8 cellular contexts compared by ENCODE assay signal in genomic region chr9:32550609-32551490, GRCh38. TPM values are rescaled to one million over a fixed set of nuclear protein-coding genes. Genes with fewer than 3 reads are reported as not detected.
DNase-seq lines count a peak whose midpoint lies in the region; ATAC-seq and TF ChIP-seq lines count a peak whose summit lies in the region.

No MANE protein-coding gene starts in this region.

- peak; percentile 91 for DNase-seq in EL
- peak; percentile 84 for DNase-seq in H4 (ENCODE audit: low spot score)
- DNase-seq in LNCaP clone FGC (ENCODE audit: low read depth), result peak; percentile 41
- DNase-seq in RPMI8226, result peak; percentile 85
- DNase-seq in activated T-helper 9 cell treated with anti-CD3 and anti-CD28 coated beads, Interleukin-2, amount 50 U/mL, for 16 hours (ENCODE audit: low read depth), result peak; percentile 91
- DNase-seq in fibroblast of peridontal ligament (ENCODE audit: extremely low read depth), result peak; percentile 89
- peak; percentile 93 for DNase-seq in natural killer cell treated with Interleukin-12 subunit alpha and Interleukin-12 subunit beta and Interleukin-15 and Interleukin-18, amount 100 ng/mL, for 72 hours (ENCODE audit: low spot score)
- peak; percentile 95 for DNase-seq in stimulated activated naive CD8-positive, alpha-beta T cell treated with anti-CD3 and anti-CD28 coated beads, Interleukin-15, Interleukin-2, amounts not matched to agents 100 U/mL and 50 U/mL, for 24 hours

- peaks cover 4% of the 10 kb centered on the region for H3K36me3 Mint-ChIP-seq in natural killer cell treated with Interleukin-12 subunit alpha and Interleukin-12 subunit beta and Interleukin-15 and Interleukin-18, amount 100 ng/mL, for 72 hours

- TF ChIP-seq CTCF in LNCaP clone FGC (IDR thresholded peaks at IDR 0.05; ENCODE audit: control insufficient read depth, extremely low read depth, insufficient read depth), result no peak

- ATAC-seq in natural killer cell treated with Interleukin-12 subunit alpha and Interleukin-12 subunit beta and Interleukin-15 and Interleukin-18, amount 100 ng/mL, for 72 hours, result peak; percentile 89 to 91
- ATAC-seq in stimulated activated naive CD8-positive, alpha-beta T cell treated with anti-CD3 and anti-CD28 coated beads, Interleukin-15, Interleukin-2, amounts not matched to agents 100 U/mL and 50 U/mL, for 24 hours, result peak; percentile 74

- no peaks in the 10 kb centered on the region for H3K27me3 Mint-ChIP-seq in natural killer cell treated with Interleukin-12 subunit alpha and Interleukin-12 subunit beta and Interleukin-15 and Interleukin-18, amount 100 ng/mL, for 72 hours

- peak overlapping the region; percentile 100 for H3K27ac Mint-ChIP-seq in natural killer cell treated with Interleukin-12 subunit alpha and Interleukin-12 subunit beta and Interleukin-15 and Interleukin-18, amount 100 ng/mL, for 72 hours

- H3K9me3 Mint-ChIP-seq in natural killer cell treated with Interleukin-12 subunit alpha and Interleukin-12 subunit beta and Interleukin-15 and Interleukin-18, amount 100 ng/mL, for 72 hours, result no peaks in the 10 kb centered on the region

- H3K4me3 ChIP-seq in LNCaP clone FGC (ENCODE audit: low read depth, low read length), result peak overlapping the region; percentile 64

- peak overlapping the region; percentile 98 for H3K4me3 Mint-ChIP-seq in natural killer cell treated with Interleukin-12 subunit alpha and Interleukin-12 subunit beta and Interleukin-15 and Interleukin-18, amount 100 ng/mL, for 72 hours

- H3K4me1 Mint-ChIP-seq in natural killer cell treated with Interleukin-12 subunit alpha and Interleukin-12 subunit beta and Interleukin-15 and Interleukin-18, amount 100 ng/mL, for 72 hours (ENCODE audit: low read depth in 2 of 2), result peaks cover 28 to 37% of the 10 kb centered on the region in 2 donors

RNA-seq across cellular contexts. Expression of gene SMIM27, which starts 1.3 kb away (rescaled TPM):
- 7.3 and 10.9 TPM in 2 replicates for total RNA-seq in H4 (2014; rRNA removed; shearing (Covaris generic))
- total RNA-seq in natural killer cell treated with Interleukin-12 subunit alpha and Interleukin-12 subunit beta and Interleukin-15 and Interleukin-18, amount 100 ng/mL, for 72 hours, result 1 to 10 TPM; 6.4 to 9.1 TPM

RNA-seq across cellular contexts. Expression of gene TOPORS, which starts 1.5 kb away (rescaled TPM):
- 12.6 and 13.2 TPM in 2 replicates for total RNA-seq in H4 (2014; rRNA removed; shearing (Covaris generic))
- 10 to 100 TPM; 11.3 to 12.1 TPM for total RNA-seq in natural killer cell treated with Interleukin-12 subunit alpha and Interleukin-12 subunit beta and Interleukin-15 and Interleukin-18, amount 100 ng/mL, for 72 hours

RNA-seq across cellular contexts. Expression of gene NDUFB6, which starts 22.1 kb away (rescaled TPM):
- total RNA-seq in H4 (2014; rRNA removed; shearing (Covaris generic)), result 98.4 and 108 TPM in 2 replicates
- total RNA-seq in natural killer cell treated with Interleukin-12 subunit alpha and Interleukin-12 subunit beta and Interleukin-15 and Interleukin-18, amount 100 ng/mL, for 72 hours, result 10 to 100 TPM; 28.9 to 33.8 TPM

RNA-seq across cellular contexts. Expression of gene RIGI, which starts 24.9 kb away (rescaled TPM):
- 5.9 and 7.7 TPM in 2 replicates for total RNA-seq in H4 (2014; rRNA removed; shearing (Covaris generic))
- total RNA-seq in natural killer cell treated with Interleukin-12 subunit alpha and Interleukin-12 subunit beta and Interleukin-15 and Interleukin-18, amount 100 ng/mL, for 72 hours, result 1 to 10 TPM; 7.9 to 9.2 TPM

Comparison
In these comparisons a context has a peak if more than half of its experiments do, and no peak if none do; other contexts are left out.
1. Peak in every context shown above with its lines: DNase-seq, ATAC-seq and H3K4me3 ChIP-seq.
2. DNase-seq: peak in every context shown above with its lines; median percentile 95 in stimulated activated naive CD8-positive, alpha-beta T cell treated with anti-CD3 and anti-CD28 coated beads, Interleukin-15, Interleukin-2, amounts not matched to agents 100 U/mL and 50 U/mL, for 24 hours; 93 in natural killer cell treated with Interleukin-12 subunit alpha and Interleukin-12 subunit beta and Interleukin-15 and Interleukin-18, amount 100 ng/mL, for 72 hours; 91 in EL; 91 in activated T-helper 9 cell treated with anti-CD3 and anti-CD28 coated beads, Interleukin-2, amount 50 U/mL, for 16 hours; 89 in fibroblast of peridontal ligament; 85 in RPMI8226; 84 in H4; 41 in LNCaP clone FGC.